ENCODE assay signal across 1 cellular context in the genomic region with DNA sequence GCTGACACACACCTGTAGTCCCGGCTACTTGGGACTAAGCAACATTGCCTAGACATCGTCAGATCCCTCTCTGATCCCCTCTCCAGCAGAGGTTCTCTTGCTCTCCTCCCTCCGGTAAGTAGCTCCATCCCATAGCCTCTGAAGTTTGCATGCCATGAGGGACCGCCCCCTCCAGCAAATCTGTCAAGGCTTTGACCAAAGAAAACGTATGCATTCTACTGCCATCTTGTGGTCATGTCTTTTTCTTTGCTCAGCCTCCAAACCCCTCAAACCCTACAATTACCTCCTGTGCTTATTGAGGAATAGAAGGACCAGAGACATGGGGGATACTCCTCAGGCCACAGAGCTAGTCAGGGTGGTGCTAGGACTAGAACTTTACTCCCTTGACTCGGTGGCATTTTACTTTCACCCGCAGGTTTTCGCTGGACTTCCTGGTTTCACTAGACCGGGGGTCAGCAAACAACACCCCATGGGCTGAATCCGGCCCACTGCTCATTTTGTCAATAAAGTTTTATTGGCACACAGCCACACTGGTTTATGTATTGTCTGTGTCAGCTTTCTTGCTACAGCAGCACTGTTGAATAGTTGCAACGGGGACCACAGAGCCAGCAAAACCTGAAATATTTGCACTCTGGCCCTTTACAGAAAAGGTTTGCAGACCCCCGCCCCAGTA.
TF ChIP-seq lines count a peak whose summit lies in the region.

No MANE protein-coding gene starts in this region.

TF ChIP-seq in GM23338, 12 proteins besides CTCF, POLR2A, EP300 and RAD21 (continued from another document):
- TF ChIP-seq, protein P1, sequence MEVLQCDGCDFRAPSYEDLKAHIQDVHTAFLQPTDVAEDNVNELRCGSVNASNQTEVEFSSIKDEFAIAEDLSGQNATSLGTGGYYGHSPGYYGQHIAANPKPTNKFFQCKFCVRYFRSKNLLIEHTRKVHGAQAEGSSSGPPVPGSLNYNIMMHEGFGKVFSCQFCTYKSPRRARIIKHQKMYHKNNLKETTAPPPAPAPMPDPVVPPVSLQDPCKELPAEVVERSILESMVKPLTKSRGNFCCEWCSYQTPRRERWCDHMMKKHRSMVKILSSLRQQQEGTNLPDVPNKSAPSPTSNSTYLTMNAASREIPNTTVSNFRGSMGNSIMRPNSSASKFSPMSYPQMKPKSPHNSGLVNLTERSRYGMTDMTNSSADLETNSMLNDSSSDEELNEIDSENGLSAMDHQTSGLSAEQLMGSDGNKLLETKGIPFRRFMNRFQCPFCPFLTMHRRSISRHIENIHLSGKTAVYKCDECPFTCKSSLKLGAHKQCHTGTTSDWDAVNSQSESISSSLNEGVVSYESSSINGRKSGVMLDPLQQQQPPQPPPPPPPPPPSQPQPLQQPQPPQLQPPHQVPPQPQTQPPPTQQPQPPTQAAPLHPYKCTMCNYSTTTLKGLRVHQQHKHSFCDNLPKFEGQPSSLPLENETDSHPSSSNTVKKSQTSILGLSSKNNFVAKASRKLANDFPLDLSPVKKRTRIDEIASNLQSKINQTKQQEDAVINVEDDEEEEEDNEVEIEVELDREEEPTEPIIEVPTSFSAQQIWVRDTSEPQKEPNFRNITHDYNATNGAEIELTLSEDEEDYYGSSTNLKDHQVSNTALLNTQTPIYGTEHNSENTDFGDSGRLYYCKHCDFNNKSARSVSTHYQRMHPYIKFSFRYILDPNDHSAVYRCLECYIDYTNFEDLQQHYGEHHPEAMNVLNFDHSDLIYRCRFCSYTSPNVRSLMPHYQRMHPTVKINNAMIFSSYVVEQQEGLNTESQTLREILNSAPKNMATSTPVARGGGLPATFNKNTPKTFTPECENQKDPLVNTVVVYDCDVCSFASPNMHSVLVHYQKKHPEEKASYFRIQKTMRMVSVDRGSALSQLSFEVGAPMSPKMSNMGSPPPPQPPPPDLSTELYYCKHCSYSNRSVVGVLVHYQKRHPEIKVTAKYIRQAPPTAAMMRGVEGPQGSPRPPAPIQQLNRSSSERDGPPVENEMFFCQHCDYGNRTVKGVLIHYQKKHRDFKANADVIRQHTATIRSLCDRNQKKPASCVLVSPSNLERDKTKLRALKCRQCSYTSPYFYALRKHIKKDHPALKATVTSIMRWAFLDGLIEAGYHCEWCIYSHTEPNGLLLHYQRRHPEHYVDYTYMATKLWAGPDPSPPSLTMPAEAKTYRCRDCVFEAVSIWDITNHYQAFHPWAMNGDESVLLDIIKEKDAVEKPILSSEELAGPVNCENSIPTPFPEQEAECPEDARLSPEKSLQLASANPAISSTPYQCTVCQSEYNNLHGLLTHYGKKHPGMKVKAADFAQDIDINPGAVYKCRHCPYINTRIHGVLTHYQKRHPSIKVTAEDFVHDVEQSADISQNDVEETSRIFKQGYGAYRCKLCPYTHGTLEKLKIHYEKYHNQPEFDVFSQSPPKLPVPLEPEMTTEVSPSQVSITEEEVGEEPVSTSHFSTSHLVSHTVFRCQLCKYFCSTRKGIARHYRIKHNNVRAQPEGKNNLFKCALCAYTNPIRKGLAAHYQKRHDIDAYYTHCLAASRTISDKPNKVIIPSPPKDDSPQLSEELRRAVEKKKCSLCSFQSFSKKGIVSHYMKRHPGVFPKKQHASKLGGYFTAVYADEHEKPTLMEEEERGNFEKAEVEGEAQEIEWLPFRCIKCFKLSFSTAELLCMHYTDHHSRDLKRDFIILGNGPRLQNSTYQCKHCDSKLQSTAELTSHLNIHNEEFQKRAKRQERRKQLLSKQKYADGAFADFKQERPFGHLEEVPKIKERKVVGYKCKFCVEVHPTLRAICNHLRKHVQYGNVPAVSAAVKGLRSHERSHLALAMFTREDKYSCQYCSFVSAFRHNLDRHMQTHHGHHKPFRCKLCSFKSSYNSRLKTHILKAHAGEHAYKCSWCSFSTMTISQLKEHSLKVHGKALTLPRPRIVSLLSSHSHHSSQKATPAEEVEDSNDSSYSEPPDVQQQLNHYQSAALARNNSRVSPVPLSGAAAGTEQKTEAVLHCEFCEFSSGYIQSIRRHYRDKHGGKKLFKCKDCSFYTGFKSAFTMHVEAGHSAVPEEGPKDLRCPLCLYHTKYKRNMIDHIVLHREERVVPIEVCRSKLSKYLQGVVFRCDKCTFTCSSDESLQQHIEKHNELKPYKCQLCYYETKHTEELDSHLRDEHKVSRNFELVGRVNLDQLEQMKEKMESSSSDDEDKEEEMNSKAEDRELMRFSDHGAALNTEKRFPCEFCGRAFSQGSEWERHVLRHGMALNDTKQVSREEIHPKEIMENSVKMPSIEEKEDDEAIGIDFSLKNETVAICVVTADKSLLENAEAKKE (CRISPR knock-in tag; IDR thresholded peaks at IDR 0.05): no peak
- TF ChIP-seq CREB1 (CRISPR knock-in tag; IDR thresholded peaks at IDR 0.05; ENCODE audit: low read depth) (no peak), JUNB (IDR thresholded peaks at IDR 0.05; ENCODE audit: unreplicated experiment) (no peak), ZNF331 (CRISPR knock-in tag; IDR thresholded peaks at IDR 0.05; ENCODE audit: low read depth) (no peak), POLR2AphosphoS5 (IDR thresholded peaks at IDR 0.05; ENCODE audit: low read depth) (no peak)
